ENCODE assay signal across 9 cellular contexts in genomic region chr6:115811511-115811910, GRCh38.
"Had no signal": no experiment of that assay in that cellular context is flagged by ENCODE, and none has a peak within 500 bp of the region (broad histone marks: within the 10 kb centered on the region; RNA-seq: fewer than 3 reads in every experiment).

No MANE protein-coding gene starts in this region.

- ATAC-seq: GM23338, HCT116 had no signal

- H3K4me3 Mint-ChIP-seq: GM23338, H9, HFFc6 had no signal

- H3K4me2 ChIP-seq: GM23338 had no signal

- H3K9ac ChIP-seq: GM23248 had no signal

- H3K27ac Mint-ChIP-seq: GM23338, H9, HFFc6 had no signal

- H3K4me1 ChIP-seq: HAP-1 had no signal

- H3K9me3 ChIP-seq: HAP-1 had no signal

- H3K4me1 Mint-ChIP-seq: GM23338, H9 had no signal

- H3K9me3 Mint-ChIP-seq: GM23338, H9 had no signal

- H3K27ac ChIP-seq: GM23248 had no signal

- H2AFZ ChIP-seq: GM23248, GM23338 had no signal

- H3K4me3 ChIP-seq: GM23248, GM23338, HAP-1 had no signal

- H3K36me3 ChIP-seq: HAP-1 had no signal

- DNase-seq: GM23248, GOT3, H7, H9, HCEC 1CT, HFFc6 had no signal
